In the genomic region with DNA sequence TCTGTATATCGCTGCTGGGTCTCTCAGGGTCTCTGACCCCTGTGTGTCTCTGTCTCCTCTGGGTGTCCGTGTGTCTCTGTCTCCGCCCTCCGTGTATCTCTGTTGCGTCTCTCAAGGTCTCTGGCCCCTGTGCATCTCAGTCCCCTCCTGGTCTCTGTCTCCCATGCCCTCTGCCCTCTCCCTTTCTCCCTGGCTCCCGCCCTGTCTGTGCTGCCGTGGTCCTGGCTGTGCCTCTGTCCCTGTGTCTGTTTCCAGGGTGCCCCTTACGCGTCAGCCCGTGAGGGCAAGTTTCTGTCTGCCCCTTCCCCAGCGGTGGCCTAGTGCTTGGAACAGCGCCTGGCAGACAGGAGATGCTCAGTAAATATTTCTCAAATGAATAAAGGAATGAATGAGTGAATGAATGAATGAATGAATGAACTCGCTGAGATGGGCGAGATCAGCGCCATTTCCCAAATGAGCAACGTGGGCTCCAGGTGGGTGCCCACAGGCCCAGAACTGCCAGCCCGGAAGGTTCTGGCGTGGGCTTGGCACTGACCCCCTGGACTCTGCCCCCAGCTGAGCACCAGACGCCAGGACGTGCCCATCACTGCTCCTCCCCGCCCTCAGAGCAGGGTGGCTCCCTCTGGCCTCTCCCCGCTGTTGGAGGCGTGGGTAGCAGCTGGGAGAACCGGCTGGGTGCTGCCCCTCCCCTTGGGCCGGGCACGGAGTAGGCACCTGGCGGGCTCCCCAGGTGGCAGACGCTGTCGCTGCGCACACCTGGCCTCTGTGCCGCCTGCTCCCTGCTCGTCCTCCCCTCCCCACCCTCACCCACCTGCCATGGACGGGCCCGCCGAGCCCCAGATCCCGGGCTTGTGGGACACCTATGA, we compare ENCODE assay signal across 2 cellular contexts.
TF ChIP-seq lines count a peak whose summit lies in the region.

SULT2B1 (plus strand) TSS at position 736 of the 866 bp plus-strand sequence; CDS start at position 817, 81 bp downstream.

TF ChIP-seq in A549, 52 proteins besides CTCF, POLR2A, EP300 and RAD21 (continued from another document):
- TF ChIP-seq REST (IDR thresholded peaks at IDR 0.05) = no peak
- TF ChIP-seq POLR2AphosphoS2 (conservative IDR thresholded peaks at IDR 0.05; ENCODE audit: low read length) = no peak
- TF ChIP-seq PHF8 (IDR thresholded peaks at IDR 0.05; ENCODE audit: borderline replicate concordance, low read depth) = no peak
- TF ChIP-seq, protein P1, sequence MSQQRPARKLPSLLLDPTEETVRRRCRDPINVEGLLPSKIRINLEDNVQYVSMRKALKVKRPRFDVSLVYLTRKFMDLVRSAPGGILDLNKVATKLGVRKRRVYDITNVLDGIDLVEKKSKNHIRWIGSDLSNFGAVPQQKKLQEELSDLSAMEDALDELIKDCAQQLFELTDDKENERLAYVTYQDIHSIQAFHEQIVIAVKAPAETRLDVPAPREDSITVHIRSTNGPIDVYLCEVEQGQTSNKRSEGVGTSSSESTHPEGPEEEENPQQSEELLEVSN (IDR thresholded peaks at IDR 0.05; ENCODE audit: borderline replicate concordance, low read depth) = no peak
- TF ChIP-seq MAFK (IDR thresholded peaks at IDR 0.05; ENCODE audit: partially characterized antibody) = no peak
- peak; percentile 33 for TF ChIP-seq SMC3 (IDR thresholded peaks at IDR 0.05)
- peak; percentile 71; the same call in 1 of the 2 replicates for TF ChIP-seq HOXB13 (CRISPR knock-in tag; IDR thresholded peaks at IDR 0.05; ENCODE audit: low read depth)
- no peak for TF ChIP-seq CHD2 (IDR thresholded peaks at IDR 0.05; ENCODE audit: low read length, partially characterized antibody)
- TF ChIP-seq FOXS1 (CRISPR knock-in tag; IDR thresholded peaks at IDR 0.05) = no peak
- TF ChIP-seq KDM5A (IDR thresholded peaks at IDR 0.05) = no peak
- TF ChIP-seq CEBPB (IDR thresholded peaks at IDR 0.05) = no peak
- TF ChIP-seq NPAS2 (CRISPR knock-in tag; IDR thresholded peaks at IDR 0.05; ENCODE audit: borderline replicate concordance) = no peak
- TF ChIP-seq RFX5 (IDR thresholded peaks at IDR 0.05) = no peak
- no peak for TF ChIP-seq HOXA7 (CRISPR knock-in tag; IDR thresholded peaks at IDR 0.05)
- TF ChIP-seq, protein P2, sequence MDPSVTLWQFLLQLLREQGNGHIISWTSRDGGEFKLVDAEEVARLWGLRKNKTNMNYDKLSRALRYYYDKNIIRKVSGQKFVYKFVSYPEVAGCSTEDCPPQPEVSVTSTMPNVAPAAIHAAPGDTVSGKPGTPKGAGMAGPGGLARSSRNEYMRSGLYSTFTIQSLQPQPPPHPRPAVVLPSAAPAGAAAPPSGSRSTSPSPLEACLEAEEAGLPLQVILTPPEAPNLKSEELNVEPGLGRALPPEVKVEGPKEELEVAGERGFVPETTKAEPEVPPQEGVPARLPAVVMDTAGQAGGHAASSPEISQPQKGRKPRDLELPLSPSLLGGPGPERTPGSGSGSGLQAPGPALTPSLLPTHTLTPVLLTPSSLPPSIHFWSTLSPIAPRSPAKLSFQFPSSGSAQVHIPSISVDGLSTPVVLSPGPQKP (IDR thresholded peaks at IDR 0.05; ENCODE audit: low read depth, low read length) = no peak
- TF ChIP-seq, protein P3, sequence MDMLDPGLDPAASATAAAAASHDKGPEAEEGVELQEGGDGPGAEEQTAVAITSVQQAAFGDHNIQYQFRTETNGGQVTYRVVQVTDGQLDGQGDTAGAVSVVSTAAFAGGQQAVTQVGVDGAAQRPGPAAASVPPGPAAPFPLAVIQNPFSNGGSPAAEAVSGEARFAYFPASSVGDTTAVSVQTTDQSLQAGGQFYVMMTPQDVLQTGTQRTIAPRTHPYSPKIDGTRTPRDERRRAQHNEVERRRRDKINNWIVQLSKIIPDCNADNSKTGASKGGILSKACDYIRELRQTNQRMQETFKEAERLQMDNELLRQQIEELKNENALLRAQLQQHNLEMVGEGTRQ (IDR thresholded peaks at IDR 0.05) = no peak
- TF ChIP-seq CHD4 (IDR thresholded peaks at IDR 0.05; ENCODE audit: borderline replicate concordance) = no peak
- no peak for TF ChIP-seq CBX8 (IDR thresholded peaks at IDR 0.05)
- TF ChIP-seq, protein P4, sequence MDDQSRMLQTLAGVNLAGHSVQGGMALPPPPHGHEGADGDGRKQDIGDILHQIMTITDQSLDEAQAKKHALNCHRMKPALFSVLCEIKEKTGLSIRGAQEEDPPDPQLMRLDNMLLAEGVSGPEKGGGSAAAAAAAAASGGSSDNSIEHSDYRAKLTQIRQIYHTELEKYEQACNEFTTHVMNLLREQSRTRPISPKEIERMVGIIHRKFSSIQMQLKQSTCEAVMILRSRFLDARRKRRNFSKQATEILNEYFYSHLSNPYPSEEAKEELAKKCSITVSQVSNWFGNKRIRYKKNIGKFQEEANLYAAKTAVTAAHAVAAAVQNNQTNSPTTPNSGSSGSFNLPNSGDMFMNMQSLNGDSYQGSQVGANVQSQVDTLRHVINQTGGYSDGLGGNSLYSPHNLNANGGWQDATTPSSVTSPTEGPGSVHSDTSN (IDR thresholded peaks at IDR 0.05) = 0 out of 2 replicates have a peak, but pooled peaks have one; percentile 18
- TF ChIP-seq GATA3 (IDR thresholded peaks at IDR 0.05; ENCODE audit: borderline replicate concordance) = peak; percentile 51; the same call in 1 of the 2 replicates
- TF ChIP-seq FOSB (CRISPR knock-in tag; IDR thresholded peaks at IDR 0.05) = no peak
- no peak for TF ChIP-seq RCOR1 (IDR thresholded peaks at IDR 0.05; ENCODE audit: low read depth, low read length)
- TF ChIP-seq RARB (CRISPR knock-in tag; IDR thresholded peaks at IDR 0.05) = no peak
- TF ChIP-seq TFCP2L1 (CRISPR knock-in tag; IDR thresholded peaks at IDR 0.05) = no peak
- TF ChIP-seq ZFP36 (IDR thresholded peaks at IDR 0.05; ENCODE audit: borderline replicate concordance, partially characterized antibody) = no peak
- TF ChIP-seq FOSL2 (IDR thresholded peaks at IDR 0.05) = no peak
- TF ChIP-seq FOSL2 (CRISPR knock-in tag; IDR thresholded peaks at IDR 0.05) = peak; percentile 8; the same call in 1 of the 2 replicates

TF ChIP-seq in Ishikawa, 13 proteins besides CTCF, POLR2A, EP300 and RAD21 (continued from another document):
- no peak for TF ChIP-seq REST (IDR thresholded peaks at IDR 0.05; ENCODE audit: low read depth)
